Comparison of ENCODE assay signal across 21 cellular contexts in genomic region chr5:84191296-84191695, GRCh38.
DNase-seq lines count a peak whose midpoint lies in the region; TF ChIP-seq lines count a peak whose summit lies in the region.
"Had no signal": no experiment of that assay in that cellular context is flagged by ENCODE, and none has a peak within 500 bp of the region (broad histone marks: within the 10 kb centered on the region; RNA-seq: fewer than 3 reads in every experiment).

No MANE protein-coding gene starts in this region.

- no peak overlapping the region for H3K4me3 Mint-ChIP-seq in activated naive CD8-positive, alpha-beta T cell treated with anti-CD3 and anti-CD28 coated beads for 36 hours
- H3K4me3 Mint-ChIP-seq: CD4-positive, alpha-beta memory T cell; dendritic cell treated with granulocyte-macrophage colony-stimulating factor and Interleukin-4, amounts not matched to agents 40 ng/mL and 50 ng/mL, for 4 days; immature natural killer cell; natural killer cell; T-helper 1 cell treated with Interleukin-12 subunit alpha and Interleukin-12 subunit beta and Interleukin-4 antibody, amounts not matched to agents 30 μg/mL and 1 μg/mL, for 36 hours had no signal

- no peak for TF ChIP-seq CTCF in astrocyte of the spinal cord (IDR thresholded peaks at IDR 0.05; ENCODE audit: low read depth, low read length)

- no peaks in the 10 kb centered on the region for H3K27me3 Mint-ChIP-seq in activated naive CD8-positive, alpha-beta T cell treated with anti-CD3 and anti-CD28 coated beads for 36 hours
- H3K27me3 Mint-ChIP-seq: CD4-positive, alpha-beta memory T cell had no signal

- DNase-seq in G401 (ENCODE audit: low spot score) (peak; percentile 68), NCI-H524 treated with DMSO at 0.1 percent for 48 hours (lab: John Stamatoyannopoulos, UW) (peak; percentile 78), astrocyte of the spinal cord (ENCODE audit: low read depth, low spot score) (peak; percentile 68), left kidney (ENCODE audit: low read depth, low spot score) (peak; percentile 1), NCI-H2196 treated with DMSO at 0.1 percent for 48 hours (lab: John Stamatoyannopoulos, UW; ENCODE audit: unreplicated experiment) (no peak), anterior cingulate cortex (lab: John Stamatoyannopoulos, UW) (no peak)
- DNase-seq in stimulated activated CD4-positive, alpha-beta T cell treated with anti-CD3 and anti-CD28 coated beads, Interleukin-2, amount 100 ng/mL, for 48 hours, result no peak
- DNase-seq in activated naive CD8-positive, alpha-beta T cell treated with anti-CD3 and anti-CD28 coated beads for 36 hours, result no peak
- DNase-seq: activated CD4-positive, CD25-positive, alpha-beta regulatory T cell; adrenal gland; CD4-positive, alpha-beta memory T cell; immature natural killer cell; mammary epithelial cell; MM.1S; natural killer cell; NCI-H2029 treated with DMSO at 0.1 percent for 48 hours; posterior cingulate gyrus had no signal

- no peaks in the 10 kb centered on the region for H3K4me1 Mint-ChIP-seq in activated naive CD8-positive, alpha-beta T cell treated with anti-CD3 and anti-CD28 coated beads for 36 hours
- H3K4me1 Mint-ChIP-seq: CD4-positive, alpha-beta memory T cell; immature natural killer cell; natural killer cell had no signal

- H3K36me3 Mint-ChIP-seq in activated naive CD8-positive, alpha-beta T cell treated with anti-CD3 and anti-CD28 coated beads for 36 hours, result no peaks in the 10 kb centered on the region
- H3K36me3 Mint-ChIP-seq: CD4-positive, alpha-beta memory T cell; immature natural killer cell; natural killer cell had no signal

- H3K27ac Mint-ChIP-seq in activated naive CD8-positive, alpha-beta T cell treated with anti-CD3 and anti-CD28 coated beads for 36 hours, result no peak overlapping the region
- H3K27ac Mint-ChIP-seq: activated T-helper 2 cell treated with anti-CD3 and anti-CD28 coated beads, Interferon-gamma antibody, Interleukin-2, Interleukin-4, amounts not matched to agents 10 μg/mL and 5 μg/mL and 100 μg/mL, durations not matched to agents 14 hours and 24 hours and 36 hours; CD4-positive, alpha-beta memory T cell; dendritic cell treated with granulocyte-macrophage colony-stimulating factor and Interleukin-4, amounts not matched to agents 40 ng/mL and 50 ng/mL, for 4 days; immature natural killer cell; natural killer cell; T-helper 1 cell treated with Interleukin-12 subunit alpha and Interleukin-12 subunit beta and Interleukin-4 antibody, amounts not matched to agents 30 μg/mL and 1 μg/mL, for 36 hours had no signal

- in situ Hi-C loops in G401 (cut with HindIII; ENCODE audit: low sequenced_read_pairs), result no loop called here
- in situ Hi-C loops in astrocyte of the spinal cord (cut with HindIII; ENCODE audit: low sequenced_read_pairs), result no loop called here

- no peak overlapping the region for H3K4me3 ChIP-seq in astrocyte of the spinal cord (ENCODE audit: low read depth, low read length)
- H3K4me3 ChIP-seq: adrenal gland, skin epidermis had no signal

- peaks cover under 1% of the 10 kb centered on the region for H3K9me3 Mint-ChIP-seq in activated naive CD8-positive, alpha-beta T cell treated with anti-CD3 and anti-CD28 coated beads for 36 hours
- H3K9me3 Mint-ChIP-seq: activated T-helper 2 cell treated with anti-CD3 and anti-CD28 coated beads, Interferon-gamma antibody, Interleukin-2, Interleukin-4, amounts not matched to agents 10 μg/mL and 5 μg/mL and 100 μg/mL, durations not matched to agents 14 hours and 24 hours and 36 hours; dendritic cell treated with granulocyte-macrophage colony-stimulating factor and Interleukin-4, amounts not matched to agents 40 ng/mL and 50 ng/mL, for 4 days; T-helper 1 cell treated with Interleukin-12 subunit alpha and Interleukin-12 subunit beta and Interleukin-4 antibody, amounts not matched to agents 30 μg/mL and 1 μg/mL, for 36 hours had no signal

Comparison
In these comparisons a context has a peak if more than half of its experiments do, and no peak if none do; other contexts are left out.
1. DNase-seq: peak in G401 (single experiment), NCI-H524 treated with DMSO at 0.1 percent for 48 hours (single experiment), astrocyte of the spinal cord (single experiment) and left kidney (single experiment); none in NCI-H2196 treated with DMSO at 0.1 percent for 48 hours (single experiment), stimulated activated CD4-positive, alpha-beta T cell treated with anti-CD3 and anti-CD28 coated beads, Interleukin-2, amount 100 ng/mL, for 48 hours (0 of 2), activated naive CD8-positive, alpha-beta T cell treated with anti-CD3 and anti-CD28 coated beads for 36 hours (single experiment) and anterior cingulate cortex (0 of 58).